Comparison of ENCODE assay signal across 8 cellular contexts in genomic region chrX:17377795-17378194, GRCh38. TPM values are rescaled to one million over a fixed set of nuclear protein-coding genes. Genes with fewer than 3 reads are reported as not detected.
DNase-seq lines count a peak whose midpoint lies in the region; ATAC-seq and TF ChIP-seq lines count a peak whose summit lies in the region.

No MANE protein-coding gene starts in this region.

- H3K9me3 ChIP-seq in GM23248 (ENCODE audit: low read depth) (no peaks in the 10 kb centered on the region), PC-9 (ENCODE audit: insufficient read depth, low read depth) (no peaks in the 10 kb centered on the region), esophagus squamous epithelium (no peaks in the 10 kb centered on the region)

- TF ChIP-seq CTCF in PC-9 (conservative IDR thresholded peaks at IDR 0.05) = no peak
- no peak for TF ChIP-seq CTCF in esophagus squamous epithelium (IDR thresholded peaks at IDR 0.05)

- CTCF ChIA-PET in PC-9 (lab: Charles Lee) = no interaction called here

- H3K79me2 ChIP-seq in GM23248 (ENCODE audit: insufficient read depth) (peaks cover 36% of the 10 kb centered on the region), PC-9 (ENCODE audit: low read depth) (peaks cover 60% of the 10 kb centered on the region)

- H3F3A ChIP-seq in GM23248 (ENCODE audit: insufficient read depth) (0 out of 2 replicates have a peak, but pooled peaks cover 6% of the 10 kb centered on the region), PC-9 (ENCODE audit: insufficient read depth, low read depth) (peaks cover 10% of the 10 kb centered on the region; the same call in 1 of the 2 replicates)

- H3K36me3 ChIP-seq in GM23248 (ENCODE audit: low read depth) = no peaks in the 10 kb centered on the region
- H3K36me3 ChIP-seq in PC-9 (ENCODE audit: low read depth) = no peaks in the 10 kb centered on the region
- H3K36me3 ChIP-seq in esophagus squamous epithelium = no peaks in the 10 kb centered on the region
- H3K36me3 ChIP-seq in rectal smooth muscle tissue (ENCODE audit: control insufficient read depth, insufficient read depth, low read length) = no peaks in the 10 kb centered on the region

- no peak for ATAC-seq in HG02884 (IDR thresholded peaks at IDR 0.05; ENCODE audit: unreplicated experiment)

- intact Hi-C loops in PC-9 (cut with micrococcal nuclease; ENCODE audit: unreplicated experiment) = loop anchor here (1.0 to 10.0 kb wide), 4 partner anchors 37 to 315 kb away; no protein-coding TSS in a partner anchor
- intact Hi-C loops in esophagus squamous epithelium (cut with DNase I) = loop anchor here (10.0 kb wide), 1 partner anchor 207 kb away; no protein-coding TSS in a partner anchor

- H3K27me3 ChIP-seq in GM23248 (replicated peaks; ENCODE audit: insufficient read depth) (no peaks in the 10 kb centered on the region), PC-9 (ENCODE audit: insufficient read depth, low read depth) (no peaks in the 10 kb centered on the region), esophagus squamous epithelium (peaks cover 0 to 3% (median 0%) of the 10 kb centered on the region in 4 donors), rectal smooth muscle tissue (ENCODE audit: control insufficient read depth, insufficient read depth, low read length) (no peaks in the 10 kb centered on the region)

- no peak for TF ChIP-seq POLR2A in esophagus squamous epithelium (IDR thresholded peaks at IDR 0.05)

- TSS peak; percentile 55 for BruUV-seq in PC-9 (replicated peaks; lab: Mats Ljungman, UMichigan)

- in situ Hi-C loops in GM23248 (cut with MboI) = no loop called here

- POLR2A ChIA-PET in PC-9 (lab: Charles Lee; ENCODE audit: unreplicated experiment) = no interaction called here

- H3K4me1 ChIP-seq in GM23248 (ENCODE audit: insufficient read depth) (no peaks in the 10 kb centered on the region), PC-9 (replicated peaks; ENCODE audit: insufficient read depth) (peaks cover 18% of the 10 kb centered on the region), esophagus squamous epithelium (peaks cover 0 to 28% (median 0%) of the 10 kb centered on the region in 3 donors), rectal smooth muscle tissue (ENCODE audit: control insufficient read depth, insufficient read depth, low read length) (no peaks in the 10 kb centered on the region)

- WGBS in GM23248 (ENCODE audit: low coverage in 1 of 2, low lambda C conversion rate in 2 of 2, missing lambda C conversion rate in 2 of 2), 2 experiments = 6 to 28% methylated on average over 3 to 9 of the region's 9 CpGs
- 14 to 49% methylated on average over 4 to 9 of the region's 9 CpGs for WGBS in esophagus squamous epithelium, 2 donors

- H3K9ac ChIP-seq in GM23248 (peak overlapping the region; percentile 77), rectal smooth muscle tissue (ENCODE audit: low read length) (no peak overlapping the region)

- H4K20me1 ChIP-seq in GM23248 (ENCODE audit: insufficient read depth) = no peaks in the 10 kb centered on the region
- H4K20me1 ChIP-seq in PC-9 (ENCODE audit: insufficient read depth) = no peaks in the 10 kb centered on the region

- H3K4me3 ChIP-seq in GM23248 (peak overlapping the region; percentile 80), PC-9 (peak overlapping the region; percentile 83), esophagus squamous epithelium (peak overlapping the region; percentile 46 to 71 (median 58)), rectal smooth muscle tissue (ENCODE audit: low read length) (peak overlapping the region; percentile 74)

- DNase-seq in GM23248 = peak; percentile 13
- DNase-seq in PC-9 = peak in 1 of 2 experiments; percentile 9
- DNase-seq in esophagus squamous epithelium (lab: John Stamatoyannopoulos, UW) = no peak
- no peak for DNase-seq in hippocampal formation (lab: John Stamatoyannopoulos, UW)
- DNase-seq in LoVo (ENCODE audit: low spot score) = no peak
- DNase-seq in occipital lobe (lab: John Stamatoyannopoulos, UW) = no peak

- H3K9me2 ChIP-seq in GM23248 (ENCODE audit: insufficient read depth) (no peaks in the 10 kb centered on the region), PC-9 (ENCODE audit: insufficient read depth) (no peaks in the 10 kb centered on the region)

- H3K27ac ChIP-seq in GM23248 = no peak overlapping the region
- H3K27ac ChIP-seq in PC-9 = peak overlapping the region; percentile 87
- peak overlapping the region in 2 of 4 donors; percentile 47 to 76 for H3K27ac ChIP-seq in esophagus squamous epithelium
- H3K27ac ChIP-seq in rectal smooth muscle tissue (ENCODE audit: low read depth, low read length) = peak overlapping the region; percentile 9

- H2AFZ ChIP-seq in GM23248 (peak overlapping the region; percentile 79), PC-9 (peak overlapping the region; percentile 87)

- peak overlapping the region; percentile 94 for H3K4me2 ChIP-seq in GM23248 (ENCODE audit: unreplicated experiment)
- H3K4me2 ChIP-seq in PC-9 = peak overlapping the region; percentile 92

RNA-seq across cellular contexts. Expression of gene NHS, which starts 2.8 kb away (rescaled TPM):
- 4.8 and 5.6 TPM in 2 replicates for total RNA-seq in GM23248 (2014; rRNA removed; shearing (Covaris generic))
- 0.74 and 1.0 TPM in 2 replicates for polyA plus RNA-seq in GM23248 (2016; fragmentation: Nextera tagmentation; extraction: Ambion mirVana)
- total RNA-seq in PC-9 (2021) (6.0 and 6.7 TPM in 2 replicates), esophagus squamous epithelium (1 to 10 TPM; 1.2 to 3.4 (median 2.6) TPM), occipital lobe (3.3 TPM)
